Comparison of ENCODE assay signal across 8 cellular contexts in genomic region chr22:45976351-45977002, GRCh38. TPM values are rescaled to one million over a fixed set of nuclear protein-coding genes. Genes with fewer than 3 reads are reported as not detected.
DNase-seq lines count a peak whose midpoint lies in the region; TF ChIP-seq lines count a peak whose summit lies in the region.
"Had no signal": no experiment of that assay in that cellular context is flagged by ENCODE, and none has a peak within 500 bp of the region (broad histone marks: within the 10 kb centered on the region; RNA-seq: fewer than 3 reads in every experiment).

No MANE protein-coding gene starts in this region.

- H3K36me3 ChIP-seq in SJSA1 (no peaks in the 10 kb centered on the region), hepatocyte (replicated peaks; ENCODE audit: insufficient read depth, low read depth) (no peaks in the 10 kb centered on the region), sigmoid colon (no peaks in the 10 kb centered on the region)

- no peak overlapping the region for H3K27ac Mint-ChIP-seq in H9

- no peak for DNase-seq in H9
- no peak for DNase-seq in SJSA1 (ENCODE audit: low read depth in 1 of 2, low spot score in 2 of 2)
- no peak for DNase-seq in hepatocyte (ENCODE audit: low spot score)
- no peak for DNase-seq in sigmoid colon
- DNase-seq in AML-193 (lab: John Stamatoyannopoulos, UW): no peak
- no peak for DNase-seq in C1 segment of cervical spinal cord (lab: John Stamatoyannopoulos, UW)
- DNase-seq in A172 (ENCODE audit: low spot score): no peak
- DNase-seq: stimulated activated CD4-positive, alpha-beta T cell treated with anti-CD3 and anti-CD28 coated beads, Interleukin-4, amount 100 ng/mL, for 1 hour had no signal

- H2BK20ac ChIP-seq in H9 (ENCODE audit: low read depth, low read length, poor library complexity, severe bottlenecking): no peak overlapping the region

- H3K14ac ChIP-seq in H9 (ENCODE audit: insufficient read depth, low read length): no peak overlapping the region

- H3K9me3 ChIP-seq in H9 (ENCODE audit: control insufficient read depth, low read depth, low read length) (peaks cover 5% of the 10 kb centered on the region), SJSA1 (replicated peaks) (0 out of 2 replicates have a peak, but pooled peaks cover 6% of the 10 kb centered on the region), hepatocyte (ENCODE audit: low read depth) (no peaks in the 10 kb centered on the region), sigmoid colon (no peaks in the 10 kb centered on the region)

- H2BK15ac ChIP-seq in H9 (ENCODE audit: low read depth, low read length): no peak overlapping the region

- no peak overlapping the region for H2BK5ac ChIP-seq in H9 (ENCODE audit: insufficient read length, low read length)

- no peaks in the 10 kb centered on the region for H4K20me1 ChIP-seq in H9 (ENCODE audit: control insufficient read depth, insufficient read depth, insufficient read length)
- H4K20me1 ChIP-seq in hepatocyte (ENCODE audit: insufficient read depth, poor library complexity, severe bottlenecking): no peaks in the 10 kb centered on the region

- H2AK5ac ChIP-seq in H9 (ENCODE audit: insufficient read length, low read length): no peak overlapping the region

- H3K4me2 ChIP-seq in H9 (ENCODE audit: insufficient read depth, insufficient read length, low read length) (peak overlapping the region; percentile 45), hepatocyte (peak overlapping the region; percentile 98)

- H2AFZ ChIP-seq in H9 (ENCODE audit: low read length) (no peak overlapping the region), hepatocyte (peak overlapping the region; percentile 26)

- H3K27me3 ChIP-seq in H9 (ENCODE audit: insufficient read depth, low read length) (peaks cover 59% of the 10 kb centered on the region), SJSA1 (replicated peaks) (peaks cover 62% of the 10 kb centered on the region), hepatocyte (peaks cover 56% of the 10 kb centered on the region), sigmoid colon (peaks cover 52 to 76% (median 74%) of the 10 kb centered on the region in 3 donors)

- no peak overlapping the region for H3T11ph ChIP-seq in H9 (ENCODE audit: low read length)

- H3K4me1 Mint-ChIP-seq in H9: peaks cover 9 to 19% of the 10 kb centered on the region in 2 experiments

- peaks cover 8% of the 10 kb centered on the region for H3K23me2 ChIP-seq in H9 (ENCODE audit: insufficient read length, low read depth, low read length, poor library complexity, severe bottlenecking)

- no peaks in the 10 kb centered on the region for H3K79me1 ChIP-seq in H9 (ENCODE audit: insufficient read depth, low read depth, low read length, poor library complexity, severe bottlenecking)

- no peak for TF ChIP-seq EP300 in sigmoid colon (IDR thresholded peaks at IDR 0.05)

- H3K27ac ChIP-seq in H9 (ENCODE audit: insufficient read length, low read depth, low read length) (no peak overlapping the region), SJSA1 (no peak overlapping the region), hepatocyte (no peak overlapping the region), sigmoid colon (no peak overlapping the region)

- H4K91ac ChIP-seq in H9 (ENCODE audit: insufficient read length, low read depth, low read length): no peak overlapping the region

- H2BK12ac ChIP-seq in H9 (ENCODE audit: insufficient read length, low read depth, low read length): no peak overlapping the region

- no peaks in the 10 kb centered on the region for H3K79me2 ChIP-seq in H9 (ENCODE audit: insufficient read depth, low read length)
- no peaks in the 10 kb centered on the region for H3K79me2 ChIP-seq in hepatocyte

- TF ChIP-seq CTCF in H9 (conservative IDR thresholded peaks at IDR 0.05): no peak
- no peak for TF ChIP-seq CTCF in hepatocyte (IDR thresholded peaks at IDR 0.05; ENCODE audit: poor library complexity)
- TF ChIP-seq CTCF in sigmoid colon (IDR thresholded peaks at IDR 0.05): no peak

- intact Hi-C loops in sigmoid colon (cut with DNase I): loop anchor here (1.0 kb wide), 1 partner anchor 112 kb away; no protein-coding TSS in a partner anchor

- H3K23ac ChIP-seq in H9 (ENCODE audit: insufficient read length, low read depth, low read length): no peak overlapping the region

- no peak overlapping the region for H4K5ac ChIP-seq in H9 (ENCODE audit: insufficient read length, low read depth, low read length)

- TF ChIP-seq POLR2A in sigmoid colon (IDR thresholded peaks at IDR 0.05): no peak

- 0 out of 7 replicates have a peak, but pooled peaks cover 0 to 2% (median 0%) of the 10 kb centered on the region in 3 experiments for H3K36me3 Mint-ChIP-seq in H9 (ENCODE audit: insufficient read depth in 1 of 3, low read depth in 3 of 3)

- H3K9me3 Mint-ChIP-seq in H9: peaks cover 2 to 11% of the 10 kb centered on the region in 2 experiments; a peak in 4 of 5 replicates

- no peak overlapping the region for H3K4ac ChIP-seq in H9 (ENCODE audit: low read depth, low read length)

- no peaks in the 10 kb centered on the region for H3K9me2 ChIP-seq in hepatocyte (replicated peaks; ENCODE audit: insufficient read depth)

- no peak overlapping the region for H3K18ac ChIP-seq in H9 (ENCODE audit: insufficient read length, low read depth, low read length)

- peak overlapping the region; percentile 25 to 75; a peak in 4 of 5 replicates for H3K4me3 Mint-ChIP-seq in H9

- H3K4me3 ChIP-seq in SJSA1: peak overlapping the region; percentile 24
- no peak overlapping the region for H3K4me3 ChIP-seq in hepatocyte
- H3K4me3 ChIP-seq in sigmoid colon: peak overlapping the region in 3 of 4 donors; percentile 12 to 35 (median 27)

- H3K56ac ChIP-seq in H9 (ENCODE audit: insufficient read length, low read depth, low read length): no peak overlapping the region

- H2BK120ac ChIP-seq in H9 (ENCODE audit: low read depth, low read length, poor library complexity, severe bottlenecking): no peak overlapping the region

- H3K4me1 ChIP-seq in H9 (ENCODE audit: insufficient read depth, low read length) (peaks cover 2% of the 10 kb centered on the region; the same call in 1 of the 2 replicates), SJSA1 (replicated peaks) (peaks cover 48% of the 10 kb centered on the region), hepatocyte (ENCODE audit: insufficient read depth) (peaks cover 9% of the 10 kb centered on the region), sigmoid colon (peaks cover 0 to 52% (median 41%) of the 10 kb centered on the region in 4 donors)

- H4K8ac ChIP-seq in H9 (replicated peaks; ENCODE audit: insufficient read length, low read depth, low read length): no peak overlapping the region

- H3K9ac ChIP-seq in H9 (ENCODE audit: extremely low read depth, insufficient read length, low read length): no peak overlapping the region

- WGBS in H9 (ENCODE audit: extremely low coverage, insufficient read length, low lambda C conversion rate): no CpG with 5 or more reads among the region's 77 CpGs
- whole genome bisulfite sequencing in hepatocyte (ENCODE audit: low lambda C conversion rate, missing lambda C conversion rate): 3% methylated on average over 48 of the region's 77 CpGs
- 2% methylated on average over 77 of the region's 77 CpGs for WGBS in sigmoid colon, 2 donors

- peaks cover 60% of the 10 kb centered on the region for H3K27me3 Mint-ChIP-seq in H9 (ENCODE audit: low read depth)

RNA-seq across cellular contexts. Expression of gene WNT7B, which starts 0.5 kb away (rescaled TPM):
- 0.09 and 0.31 TPM in 2 replicates for total RNA-seq in H9 (2021)
- 0.18 TPM in 1 of 2 replicates, not detected in the other for total RNA-seq in SJSA1 (2014; rRNA removed; shearing (Covaris generic))
- total RNA-seq in hepatocyte: 2.4 and 2.9 TPM in 2 replicates
- polyA plus RNA-seq in hepatocyte: 1.9 and 2.0 TPM in 2 replicates
- total RNA-seq in sigmoid colon: not detected
- polyA plus RNA-seq in sigmoid colon: not detected
- total RNA-seq in A172 (2014; rRNA removed; shearing (Covaris generic)): 4.5 and 6.3 TPM in 2 replicates
